Comparison of ENCODE assay signal across 9 cellular contexts in genomic region chr2:227939271-227940027, GRCh38.
DNase-seq lines count a peak whose midpoint lies in the region; ATAC-seq and TF ChIP-seq lines count a peak whose summit lies in the region.
"Had no signal": no experiment of that assay in that cellular context is flagged by ENCODE, and none has a peak within 500 bp of the region (broad histone marks: within the 10 kb centered on the region; RNA-seq: fewer than 3 reads in every experiment).

No MANE protein-coding gene starts in this region.

- H3K9me3 Mint-ChIP-seq in activated CD4-positive, alpha-beta memory T cell treated with anti-CD3 and anti-CD28 coated beads for 36 hours = no peaks in the 10 kb centered on the region

- POLR2A ChIA-PET in activated CD4-positive, alpha-beta memory T cell treated with anti-CD3 and anti-CD28 coated beads for 36 hours (lab: Charles Lee) = no interaction called here

- ATAC-seq in GM18909 (IDR thresholded peaks at IDR 0.05; ENCODE audit: poor library complexity, unreplicated experiment) = peak; percentile 68
- no peak for ATAC-seq in HG02571 (IDR thresholded peaks at IDR 0.05; ENCODE audit: unreplicated experiment)

- no peak overlapping the region for H3K4me3 Mint-ChIP-seq in activated CD4-positive, alpha-beta memory T cell treated with anti-CD3 and anti-CD28 coated beads for 36 hours

- no peaks in the 10 kb centered on the region for H3K4me1 ChIP-seq in prostate gland (replicated peaks)

- no peaks in the 10 kb centered on the region for H3K4me1 Mint-ChIP-seq in activated CD4-positive, alpha-beta memory T cell treated with anti-CD3 and anti-CD28 coated beads for 36 hours (ENCODE audit: low read depth)

- DNase-seq in AG10803 (ENCODE audit: low read depth) = peak; percentile 30
- peak; percentile 56 for DNase-seq in NAMALWA (ENCODE audit: low spot score)
- DNase-seq in anterior cingulate cortex (lab: John Stamatoyannopoulos, UW) = peak in 38 of 58 donors; percentile 0 to 74 (median 16)
- DNase-seq in islet precursor cell = peak; percentile 67
- no peak for DNase-seq in activated CD4-positive, alpha-beta memory T cell treated with anti-CD3 and anti-CD28 coated beads for 36 hours
- DNase-seq in prostate gland (ENCODE audit: low spot score) = no peak

- no peaks in the 10 kb centered on the region for H3K27me3 ChIP-seq in prostate gland (replicated peaks; ENCODE audit: insufficient read depth)

- H3K4me3 ChIP-seq in AG10803 (ENCODE audit: low read length) = no peak overlapping the region
- H3K4me3 ChIP-seq in prostate gland = no peak overlapping the region
- H3K4me3 ChIP-seq: thoracic aorta had no signal

- intact Hi-C loops in activated CD4-positive, alpha-beta memory T cell treated with anti-CD3 and anti-CD28 coated beads for 36 hours (cut with micrococcal nuclease) = no loop called here
- intact Hi-C loops in prostate gland (cut with DNase I) = no loop called here

- no peaks in the 10 kb centered on the region for H3K36me3 Mint-ChIP-seq in activated CD4-positive, alpha-beta memory T cell treated with anti-CD3 and anti-CD28 coated beads for 36 hours

- H3K9me3 ChIP-seq in prostate gland = no peaks in the 10 kb centered on the region
- H3K9me3 ChIP-seq: thoracic aorta had no signal

- peaks cover 11% of the 10 kb centered on the region for H3K27me3 Mint-ChIP-seq in activated CD4-positive, alpha-beta memory T cell treated with anti-CD3 and anti-CD28 coated beads for 36 hours

- no peak for TF ChIP-seq POLR2A in prostate gland (IDR thresholded peaks at IDR 0.05)

- H3K27ac Mint-ChIP-seq in activated CD4-positive, alpha-beta memory T cell treated with anti-CD3 and anti-CD28 coated beads for 36 hours = no peak overlapping the region

- H3K27ac ChIP-seq in prostate gland = no peak overlapping the region
- H3K27ac ChIP-seq: thoracic aorta had no signal

- CTCF ChIA-PET in activated CD4-positive, alpha-beta memory T cell treated with anti-CD3 and anti-CD28 coated beads for 36 hours (lab: Charles Lee) = no interaction called here

- WGBS in prostate gland = 45% methylated on average over 11 of the region's 11 CpGs

- no peaks in the 10 kb centered on the region for H3K36me3 ChIP-seq in prostate gland
- H3K36me3 ChIP-seq: thoracic aorta had no signal

- TF ChIP-seq CTCF in AG10803 (conservative IDR thresholded peaks at IDR 0.05; ENCODE audit: low read length) = peak; percentile 50
- TF ChIP-seq CTCF in prostate gland (IDR thresholded peaks at IDR 0.05) = peak in 1 of 4 experiments; percentile 8

Comparison
In these comparisons a context has a peak if more than half of its experiments do, and no peak if none do; other contexts are left out.
1. DNase-seq: peak in AG10803 (single experiment), NAMALWA (single experiment), anterior cingulate cortex (38 of 58) and islet precursor cell (single experiment); none in activated CD4-positive, alpha-beta memory T cell treated with anti-CD3 and anti-CD28 coated beads for 36 hours (single experiment) and prostate gland (single experiment).